Comparison of ENCODE assay signal across 13 cellular contexts in genomic region chr10:102300289-102300843, GRCh38. TPM values are rescaled to one million over a fixed set of nuclear protein-coding genes. Genes with fewer than 3 reads are reported as not detected.
A peak's percentile ranks its signal among the peaks of the same experiment; 100 is the strongest.
DNase-seq lines count a peak whose midpoint lies in the region; ATAC-seq lines count a peak whose summit lies in the region.
"Had no signal": no experiment of that assay in that cellular context is flagged by ENCODE, and none has a peak within 500 bp of the region (broad histone marks: within the 10 kb centered on the region; RNA-seq: fewer than 3 reads in every experiment).

No MANE protein-coding gene starts in this region.

- H3K27ac Mint-ChIP-seq in activated CD8-positive, alpha-beta memory T cell treated with anti-CD3 and anti-CD28 coated beads, Interleukin-2, amount 10 ng/mL, durations not matched to agents 7 days and 5 days, result peak overlapping the region; percentile 56
- H3K27ac Mint-ChIP-seq in activated naive CD8-positive, alpha-beta T cell treated with anti-CD3 and anti-CD28 coated beads, Interleukin-2, amount 10 ng/mL, durations not matched to agents 7 days and 5 days, result peak overlapping the region; percentile 34
- H3K27ac Mint-ChIP-seq in stimulated activated naive CD8-positive, alpha-beta T cell treated with anti-CD3 and anti-CD28 coated beads, Interleukin-15, amount 100 ng/mL, for 72 hours, result peak overlapping the region in 1 of 2 donors; percentile 59

- H3K36me3 Mint-ChIP-seq in activated CD8-positive, alpha-beta memory T cell treated with anti-CD3 and anti-CD28 coated beads, Interleukin-2, amount 10 ng/mL, durations not matched to agents 7 days and 5 days, result peaks cover 6% of the 10 kb centered on the region
- H3K36me3 Mint-ChIP-seq in activated naive CD8-positive, alpha-beta T cell treated with anti-CD3 and anti-CD28 coated beads, Interleukin-2, amount 10 ng/mL, durations not matched to agents 7 days and 5 days, result peaks cover 13% of the 10 kb centered on the region

- POLR2A ChIA-PET in activated naive CD8-positive, alpha-beta T cell treated with anti-CD3 and anti-CD28 coated beads, Interleukin-2, amount 10 ng/mL, durations not matched to agents 7 days and 5 days (lab: Charles Lee), result interaction anchor here (0.5 to 0.8 kb wide), 3 partner anchors 9 to 12 kb away, joined by 3 to 4 read pairs (median 3); no protein-coding TSS in a partner anchor

- no peak overlapping the region for H3K4me3 Mint-ChIP-seq in activated CD8-positive, alpha-beta memory T cell treated with anti-CD3 and anti-CD28 coated beads, Interleukin-2, amount 10 ng/mL, durations not matched to agents 7 days and 5 days
- H3K4me3 Mint-ChIP-seq in activated naive CD8-positive, alpha-beta T cell treated with anti-CD3 and anti-CD28 coated beads, Interleukin-2, amount 10 ng/mL, durations not matched to agents 7 days and 5 days, result no peak overlapping the region
- H3K4me3 Mint-ChIP-seq in stimulated activated naive CD8-positive, alpha-beta T cell treated with anti-CD3 and anti-CD28 coated beads, Interleukin-15, amount 100 ng/mL, for 72 hours, result peak overlapping the region; percentile 13 to 26

- H3K4me1 Mint-ChIP-seq in activated CD8-positive, alpha-beta memory T cell treated with anti-CD3 and anti-CD28 coated beads, Interleukin-2, amount 10 ng/mL, durations not matched to agents 7 days and 5 days, result peaks cover 22% of the 10 kb centered on the region
- H3K4me1 Mint-ChIP-seq in activated naive CD8-positive, alpha-beta T cell treated with anti-CD3 and anti-CD28 coated beads, Interleukin-2, amount 10 ng/mL, durations not matched to agents 7 days and 5 days, result peaks cover 22% of the 10 kb centered on the region
- peaks cover 25% of the 10 kb centered on the region for H3K4me1 Mint-ChIP-seq in stimulated activated naive CD8-positive, alpha-beta T cell treated with anti-CD3 and anti-CD28 coated beads, Interleukin-15, amount 100 ng/mL, for 72 hours

- ATAC-seq in activated CD8-positive, alpha-beta memory T cell treated with anti-CD3 and anti-CD28 coated beads, Interleukin-2, amount 10 ng/mL, durations not matched to agents 7 days and 5 days, result no peak
- no peak for ATAC-seq in activated naive CD8-positive, alpha-beta T cell treated with anti-CD3 and anti-CD28 coated beads, Interleukin-2, amount 10 ng/mL, durations not matched to agents 7 days and 5 days (ENCODE audit: low read depth)
- ATAC-seq in left cardiac atrium, result peak; percentile 63 to 83
- no peak for ATAC-seq in stimulated activated naive CD8-positive, alpha-beta T cell treated with anti-CD3 and anti-CD28 coated beads, Interleukin-15, amount 100 ng/mL, for 72 hours
- ATAC-seq: HCT116, left colon had no signal

- no peaks in the 10 kb centered on the region for H3K9me3 Mint-ChIP-seq in activated CD8-positive, alpha-beta memory T cell treated with anti-CD3 and anti-CD28 coated beads, Interleukin-2, amount 10 ng/mL, durations not matched to agents 7 days and 5 days (ENCODE audit: low read depth)
- H3K9me3 Mint-ChIP-seq in activated naive CD8-positive, alpha-beta T cell treated with anti-CD3 and anti-CD28 coated beads, Interleukin-2, amount 10 ng/mL, durations not matched to agents 7 days and 5 days, result no peaks in the 10 kb centered on the region
- no peaks in the 10 kb centered on the region for H3K9me3 Mint-ChIP-seq in stimulated activated naive CD8-positive, alpha-beta T cell treated with anti-CD3 and anti-CD28 coated beads, Interleukin-15, amount 100 ng/mL, for 72 hours

- intact Hi-C loops in left cardiac atrium (cut with DNase I), result no loop called here

- DNase-seq in activated CD8-positive, alpha-beta memory T cell treated with anti-CD3 and anti-CD28 coated beads, Interleukin-2, amount 10 ng/mL, durations not matched to agents 7 days and 5 days, result no peak
- DNase-seq in activated CD8-positive, alpha-beta memory T cell treated with anti-CD3 and anti-CD28 coated beads for 24 hours, result no peak
- no peak for DNase-seq in activated naive CD8-positive, alpha-beta T cell treated with anti-CD3 and anti-CD28 coated beads, Interleukin-2, amount 10 ng/mL, durations not matched to agents 7 days and 5 days
- DNase-seq in left cardiac atrium (no peak), amniotic stem cell (lab: John Stamatoyannopoulos, UW) (no peak), ureter (ENCODE audit: low spot score) (no peak), SIG-M5 treated with dmso at 0.1 percent for 504 hours (lab: John Stamatoyannopoulos, UW; ENCODE audit: unreplicated experiment) (no peak)
- no peak for DNase-seq in stimulated activated naive CD8-positive, alpha-beta T cell treated with anti-CD3 and anti-CD28 coated beads, Interleukin-15, amount 100 ng/mL, for 72 hours
- DNase-seq: caudate nucleus, left colon, thyroid gland had no signal

- CTCF ChIA-PET in activated CD8-positive, alpha-beta memory T cell treated with anti-CD3 and anti-CD28 coated beads, Interleukin-2, amount 10 ng/mL, durations not matched to agents 7 days and 5 days (lab: Charles Lee), result interaction anchor here (0.8 to 1.2 kb wide), 3 partner anchors 15 to 70 kb away, joined by 3 read pairs; no protein-coding TSS in a partner anchor

- H3K27me3 Mint-ChIP-seq in activated CD8-positive, alpha-beta memory T cell treated with anti-CD3 and anti-CD28 coated beads, Interleukin-2, amount 10 ng/mL, durations not matched to agents 7 days and 5 days, result no peaks in the 10 kb centered on the region
- no peaks in the 10 kb centered on the region for H3K27me3 Mint-ChIP-seq in activated naive CD8-positive, alpha-beta T cell treated with anti-CD3 and anti-CD28 coated beads, Interleukin-2, amount 10 ng/mL, durations not matched to agents 7 days and 5 days
- H3K27me3 Mint-ChIP-seq in stimulated activated naive CD8-positive, alpha-beta T cell treated with anti-CD3 and anti-CD28 coated beads, Interleukin-15, amount 100 ng/mL, for 72 hours, result no peaks in the 10 kb centered on the region

RNA-seq across cellular contexts. Expression of gene GBF1, which starts 55.0 kb away (rescaled TPM):
- total RNA-seq in activated CD8-positive, alpha-beta memory T cell treated with anti-CD3 and anti-CD28 coated beads, Interleukin-2, amount 10 ng/mL, durations not matched to agents 7 days and 5 days, result 10 to 100 TPM; 46.5 to 51.6 TPM
- total RNA-seq in activated naive CD8-positive, alpha-beta T cell treated with anti-CD3 and anti-CD28 coated beads, Interleukin-2, amount 10 ng/mL, durations not matched to agents 7 days and 5 days, result 10 to 100 TPM; 40.1 to 40.6 TPM
- 10 to 100 TPM; 27.6 to 32.4 TPM for total RNA-seq in left cardiac atrium
- total RNA-seq in ureter, result 64.4 TPM

RNA-seq across cellular contexts. Expression of gene PITX3, which starts 59.1 kb away (rescaled TPM):
- total RNA-seq in activated CD8-positive, alpha-beta memory T cell treated with anti-CD3 and anti-CD28 coated beads, Interleukin-2, amount 10 ng/mL, durations not matched to agents 7 days and 5 days, result not detected
- not detected for total RNA-seq in activated naive CD8-positive, alpha-beta T cell treated with anti-CD3 and anti-CD28 coated beads, Interleukin-2, amount 10 ng/mL, durations not matched to agents 7 days and 5 days
- total RNA-seq in left cardiac atrium (not detected), ureter (not detected)
- total RNA-seq: HT-29, left colon had no signal

Comparison
In these comparisons a context has a peak if more than half of its experiments do, and no peak if none do; other contexts are left out.
1. ATAC-seq: peak in left cardiac atrium (2 of 2); none in activated CD8-positive, alpha-beta memory T cell treated with anti-CD3 and anti-CD28 coated beads, Interleukin-2, amount 10 ng/mL, durations not matched to agents 7 days and 5 days (single experiment), activated naive CD8-positive, alpha-beta T cell treated with anti-CD3 and anti-CD28 coated beads, Interleukin-2, amount 10 ng/mL, durations not matched to agents 7 days and 5 days (single experiment) and stimulated activated naive CD8-positive, alpha-beta T cell treated with anti-CD3 and anti-CD28 coated beads, Interleukin-15, amount 100 ng/mL, for 72 hours (single experiment).
2. H3K4me3 Mint-ChIP-seq: peak in stimulated activated naive CD8-positive, alpha-beta T cell treated with anti-CD3 and anti-CD28 coated beads, Interleukin-15, amount 100 ng/mL, for 72 hours (2 of 2); none in activated CD8-positive, alpha-beta memory T cell treated with anti-CD3 and anti-CD28 coated beads, Interleukin-2, amount 10 ng/mL, durations not matched to agents 7 days and 5 days (single experiment) and activated naive CD8-positive, alpha-beta T cell treated with anti-CD3 and anti-CD28 coated beads, Interleukin-2, amount 10 ng/mL, durations not matched to agents 7 days and 5 days (single experiment).